ENCODE assay signal across 8 cellular contexts in genomic region chr2:8803658-8804379, GRCh38. TPM values are rescaled to one million over a fixed set of nuclear protein-coding genes. Genes with fewer than 3 reads are reported as not detected.
DNase-seq lines count a peak whose midpoint lies in the region; ATAC-seq and TF ChIP-seq lines count a peak whose summit lies in the region.

No MANE protein-coding gene starts in this region.

- intact Hi-C loops in HCT116 (cut with micrococcal nuclease): no loop called here

- no peaks in the 10 kb centered on the region for H3K79me2 ChIP-seq in HCT116 (ENCODE audit: insufficient read depth, low read length)

- TF ChIP-seq POLR2A in HCT116 (IDR thresholded peaks at IDR 0.05; ENCODE audit: borderline replicate concordance, extremely low read depth, insufficient read depth, insufficient read length): no peak
- TF ChIP-seq POLR2A in suprapubic skin (IDR thresholded peaks at IDR 0.05): no peak

- H3K36me3 ChIP-seq in HCT116 (ENCODE audit: control insufficient read depth in 1 of 2, insufficient read depth in 2 of 2, low read length in 2 of 2): no peaks in the 10 kb centered on the region
- peaks cover 33% of the 10 kb centered on the region for H3K36me3 ChIP-seq in MG63
- H3K36me3 ChIP-seq in suprapubic skin: peaks cover 57% of the 10 kb centered on the region

- H3K9me3 ChIP-seq in HCT116 (ENCODE audit: control insufficient read depth in 1 of 2, insufficient read depth in 1 of 2, low read depth in 1 of 2, low read length in 2 of 2) (no peaks in the 10 kb centered on the region), MG63 (peaks cover 5% of the 10 kb centered on the region; the same call in 1 of the 2 replicates), suprapubic skin (no peaks in the 10 kb centered on the region)

- H3K27ac ChIP-seq in HCT116 (ENCODE audit: low read depth, low read length) (peak overlapping the region; percentile 4; the same call in 1 of the 2 replicates), suprapubic skin (peak overlapping the region; percentile 16)

- POLR2A ChIA-PET in HCT116 (lab: Charles Lee): interaction anchor here (0.7 kb wide), 1 partner anchor 122 kb away, joined by 4 read pairs; the partner anchor contains the start of gene ID2

- peak overlapping the region; percentile 4; the same call in 1 of the 2 replicates for H3K9ac ChIP-seq in HCT116 (ENCODE audit: low read length)

- no peak for TF ChIP-seq EP300 in suprapubic skin (IDR thresholded peaks at IDR 0.05)

- no peak overlapping the region for H2AFZ ChIP-seq in HCT116 (ENCODE audit: low read depth, low read length, poor library complexity, severe bottlenecking)

- peaks cover 4% of the 10 kb centered on the region; the same call in 1 of the 2 replicates for H4K20me1 ChIP-seq in HCT116 (ENCODE audit: insufficient read depth)

- TF ChIP-seq CTCF in HCT116 (IDR thresholded peaks at IDR 0.05 in 2 of 3, conservative IDR thresholded peaks at IDR 0.05 in 1 of 3; ENCODE audit: borderline replicate concordance in 1 of 3, insufficient read depth in 1 of 3, low read depth in 2 of 3, low read length in 2 of 3) (peak; percentile 17 to 39 (median 34); a peak in 3 of 6 replicates), suprapubic skin (IDR thresholded peaks at IDR 0.05) (no peak)

- H3K4me1 ChIP-seq in HCT116 (ENCODE audit: control insufficient read depth in 1 of 2, insufficient read depth in 2 of 2, low read length in 2 of 2) (peaks cover 17 to 19% of the 10 kb centered on the region in 2 experiments; a peak in 3 of 4 replicates), suprapubic skin (peaks cover 4% of the 10 kb centered on the region)

- peak; percentile 100 for ATAC-seq in HCT116

- H3K9me2 ChIP-seq in HCT116 (ENCODE audit: insufficient read depth): no peaks in the 10 kb centered on the region

- TF ChIP-seq RAD21 in HCT116 (IDR thresholded peaks at IDR 0.05; ENCODE audit: low read depth): peak; percentile 59

- RAD21 ChIA-PET in HCT116 (lab: Charles Lee; ENCODE audit: low non-redundant PET in 1 of 2, low total read pairs in 2 of 2, uncharacterized antibody in 2 of 2, unreplicated experiment in 2 of 2): no interaction called here

- CTCF ChIA-PET in HCT116 (lab: Charles Lee): interaction anchor here (1.2 kb wide), 1 partner anchor 111 kb away, joined by 5 read pairs; no protein-coding TSS in a partner anchor

- no peak overlapping the region for H3K4me3 ChIP-seq in HCT116 (replicated peaks in 1 of 2; ENCODE audit: low read depth in 1 of 2, low read length in 2 of 2)
- H3K4me3 ChIP-seq in MG63: no peak overlapping the region
- H3K4me3 ChIP-seq in suprapubic skin: no peak overlapping the region

- 65% methylated on average over 3 of the region's 3 CpGs for WGBS in suprapubic skin

- peak; percentile 67 for DNase-seq in activated CD4-positive, alpha-beta T cell treated with anti-CD3 and anti-CD28 coated beads for 48 hours
- no peak for DNase-seq in activated CD4-positive, alpha-beta T cell treated with anti-CD3 and anti-CD28 coated beads, Interleukin-2, amount 50 U/mL, for 1 hour
- DNase-seq in HCT116 (ENCODE audit: low read depth, low spot score): peak; percentile 91
- DNase-seq in MG63: peak; percentile 52
- DNase-seq in activated T-helper 9 cell treated with anti-CD3 and anti-CD28 coated beads, Interleukin-2, amount 50 U/mL, for 16 hours (ENCODE audit: low read depth): peak; percentile 2
- peak; percentile 20 for DNase-seq in iPS-NIHi7 (ENCODE audit: extremely low spot score)
- no peak for DNase-seq in suprapubic skin (ENCODE audit: low spot score in 2 of 2)
- DNase-seq in NK-92 (lab: John Stamatoyannopoulos, UW; ENCODE audit: unreplicated experiment): no peak

- peak overlapping the region; percentile 46 for H3K4me2 ChIP-seq in HCT116 (ENCODE audit: low read length)

- BruUV-seq in HCT116 (replicated peaks; lab: Mats Ljungman, UMichigan): no TSS peak

- H3K27me3 ChIP-seq in HCT116 (ENCODE audit: insufficient read depth, low read length): no peaks in the 10 kb centered on the region
- H3K27me3 ChIP-seq in MG63: no peaks in the 10 kb centered on the region
- no peaks in the 10 kb centered on the region for H3K27me3 ChIP-seq in suprapubic skin

TF ChIP-seq in HCT116, 20 proteins besides CTCF, POLR2A, EP300 and RAD21:
- no peak for TF ChIP-seq EZH2phosphoT487 (IDR thresholded peaks at IDR 0.05; ENCODE audit: borderline replicate concordance)
- no peak for TF ChIP-seq TCF7L2 (IDR thresholded peaks at IDR 0.05; ENCODE audit: borderline replicate concordance, extremely low read depth, insufficient read depth, insufficient read length)
- TF ChIP-seq, protein P1, sequence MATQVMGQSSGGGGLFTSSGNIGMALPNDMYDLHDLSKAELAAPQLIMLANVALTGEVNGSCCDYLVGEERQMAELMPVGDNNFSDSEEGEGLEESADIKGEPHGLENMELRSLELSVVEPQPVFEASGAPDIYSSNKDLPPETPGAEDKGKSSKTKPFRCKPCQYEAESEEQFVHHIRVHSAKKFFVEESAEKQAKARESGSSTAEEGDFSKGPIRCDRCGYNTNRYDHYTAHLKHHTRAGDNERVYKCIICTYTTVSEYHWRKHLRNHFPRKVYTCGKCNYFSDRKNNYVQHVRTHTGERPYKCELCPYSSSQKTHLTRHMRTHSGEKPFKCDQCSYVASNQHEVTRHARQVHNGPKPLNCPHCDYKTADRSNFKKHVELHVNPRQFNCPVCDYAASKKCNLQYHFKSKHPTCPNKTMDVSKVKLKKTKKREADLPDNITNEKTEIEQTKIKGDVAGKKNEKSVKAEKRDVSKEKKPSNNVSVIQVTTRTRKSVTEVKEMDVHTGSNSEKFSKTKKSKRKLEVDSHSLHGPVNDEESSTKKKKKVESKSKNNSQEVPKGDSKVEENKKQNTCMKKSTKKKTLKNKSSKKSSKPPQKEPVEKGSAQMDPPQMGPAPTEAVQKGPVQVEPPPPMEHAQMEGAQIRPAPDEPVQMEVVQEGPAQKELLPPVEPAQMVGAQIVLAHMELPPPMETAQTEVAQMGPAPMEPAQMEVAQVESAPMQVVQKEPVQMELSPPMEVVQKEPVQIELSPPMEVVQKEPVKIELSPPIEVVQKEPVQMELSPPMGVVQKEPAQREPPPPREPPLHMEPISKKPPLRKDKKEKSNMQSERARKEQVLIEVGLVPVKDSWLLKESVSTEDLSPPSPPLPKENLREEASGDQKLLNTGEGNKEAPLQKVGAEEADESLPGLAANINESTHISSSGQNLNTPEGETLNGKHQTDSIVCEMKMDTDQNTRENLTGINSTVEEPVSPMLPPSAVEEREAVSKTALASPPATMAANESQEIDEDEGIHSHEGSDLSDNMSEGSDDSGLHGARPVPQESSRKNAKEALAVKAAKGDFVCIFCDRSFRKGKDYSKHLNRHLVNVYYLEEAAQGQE (IDR thresholded peaks at IDR 0.05; ENCODE audit: low read depth): no peak
- peak; percentile 86 for TF ChIP-seq JUND (IDR thresholded peaks at IDR 0.05)
- peak; percentile 91 for TF ChIP-seq CBX3 (IDR thresholded peaks at IDR 0.05; ENCODE audit: low read depth)
- TF ChIP-seq YY1 (IDR thresholded peaks at IDR 0.05; ENCODE audit: extremely low read depth, insufficient replicate concordance, low read depth, low read length): no peak
- TF ChIP-seq CEBPB (IDR thresholded peaks at IDR 0.05; ENCODE audit: low read depth): peak; percentile 69
- TF ChIP-seq, protein P2, sequence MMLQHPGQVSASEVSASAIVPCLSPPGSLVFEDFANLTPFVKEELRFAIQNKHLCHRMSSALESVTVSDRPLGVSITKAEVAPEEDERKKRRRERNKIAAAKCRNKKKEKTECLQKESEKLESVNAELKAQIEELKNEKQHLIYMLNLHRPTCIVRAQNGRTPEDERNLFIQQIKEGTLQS (IDR thresholded peaks at IDR 0.05): 0 out of 2 replicates have a peak, but pooled peaks have one; percentile 23
- TF ChIP-seq SP1 (IDR thresholded peaks at IDR 0.05; ENCODE audit: low read depth): peak; percentile 78; the same call in 1 of the 2 replicates
- 0 out of 2 replicates have a peak, but pooled peaks have one; percentile 30 for TF ChIP-seq EGR1 (IDR thresholded peaks at IDR 0.05; ENCODE audit: low read depth)
- no peak for TF ChIP-seq EZH2 (IDR thresholded peaks at IDR 0.05)
- no peak for TF ChIP-seq ZNF274 (IDR thresholded peaks at IDR 0.05; ENCODE audit: low read depth, low read length)
- TF ChIP-seq ZFX (IDR thresholded peaks at IDR 0.05): no peak
- TF ChIP-seq FOSL1 (IDR thresholded peaks at IDR 0.05; ENCODE audit: low read depth): peak; percentile 82
- TF ChIP-seq, protein P3, sequence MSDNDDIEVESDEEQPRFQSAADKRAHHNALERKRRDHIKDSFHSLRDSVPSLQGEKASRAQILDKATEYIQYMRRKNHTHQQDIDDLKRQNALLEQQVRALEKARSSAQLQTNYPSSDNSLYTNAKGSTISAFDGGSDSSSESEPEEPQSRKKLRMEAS (IDR thresholded peaks at IDR 0.05): peak; percentile 62
- no peak; the same call in 1 of the 2 replicates for TF ChIP-seq ELF1 (IDR thresholded peaks at IDR 0.05; ENCODE audit: borderline replicate concordance, low read depth)
- TF ChIP-seq, protein P4, sequence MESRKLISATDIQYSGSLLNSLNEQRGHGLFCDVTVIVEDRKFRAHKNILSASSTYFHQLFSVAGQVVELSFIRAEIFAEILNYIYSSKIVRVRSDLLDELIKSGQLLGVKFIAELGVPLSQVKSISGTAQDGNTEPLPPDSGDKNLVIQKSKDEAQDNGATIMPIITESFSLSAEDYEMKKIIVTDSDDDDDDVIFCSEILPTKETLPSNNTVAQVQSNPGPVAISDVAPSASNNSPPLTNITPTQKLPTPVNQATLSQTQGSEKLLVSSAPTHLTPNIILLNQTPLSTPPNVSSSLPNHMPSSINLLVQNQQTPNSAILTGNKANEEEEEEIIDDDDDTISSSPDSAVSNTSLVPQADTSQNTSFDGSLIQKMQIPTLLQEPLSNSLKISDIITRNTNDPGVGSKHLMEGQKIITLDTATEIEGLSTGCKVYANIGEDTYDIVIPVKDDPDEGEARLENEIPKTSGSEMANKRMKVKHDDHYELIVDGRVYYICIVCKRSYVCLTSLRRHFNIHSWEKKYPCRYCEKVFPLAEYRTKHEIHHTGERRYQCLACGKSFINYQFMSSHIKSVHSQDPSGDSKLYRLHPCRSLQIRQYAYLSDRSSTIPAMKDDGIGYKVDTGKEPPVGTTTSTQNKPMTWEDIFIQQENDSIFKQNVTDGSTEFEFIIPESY (IDR thresholded peaks at IDR 0.05; ENCODE audit: extremely low read depth, insufficient replicate concordance, low read length): no peak
- peak; percentile 32; the same call in 1 of the 2 replicates for TF ChIP-seq SRF (IDR thresholded peaks at IDR 0.05; ENCODE audit: low read depth)
- peak; percentile 52 for TF ChIP-seq POLR2AphosphoS5 (IDR thresholded peaks at IDR 0.05; ENCODE audit: low read depth, low read length)
- peak; percentile 84 for TF ChIP-seq SIN3A (IDR thresholded peaks at IDR 0.05; ENCODE audit: low read depth)
TF ChIP-seq in HCT116: peak in this region for 11.

RNA-seq across cellular contexts. Expression of gene KIDINS220, which starts 33.6 kb away (rescaled TPM):
- total RNA-seq in HCT116 (2021; ENCODE audit: unreplicated experiment): 20.1 TPM
- polyA plus RNA-seq in HCT116 (2012): 9.8 and 10.1 TPM in 2 replicates
- 12.2 and 16.9 TPM in 2 replicates for total RNA-seq in MG63 (2014; rRNA removed; shearing (Covaris generic); ENCODE audit: low replicate concordance)
- 100 to 1,000 TPM in 1 of 4 donors, 10 to 100 TPM in 3; 44.7 to 100 (median 53.5) TPM for total RNA-seq in suprapubic skin

Comparison
In these comparisons a context has a peak if more than half of its experiments do, and no peak if none do; other contexts are left out.
1. DNase-seq: peak in activated CD4-positive, alpha-beta T cell treated with anti-CD3 and anti-CD28 coated beads for 48 hours (single experiment), HCT116 (single experiment), MG63 (single experiment), activated T-helper 9 cell treated with anti-CD3 and anti-CD28 coated beads, Interleukin-2, amount 50 U/mL, for 16 hours (single experiment) and iPS-NIHi7 (single experiment); none in activated CD4-positive, alpha-beta T cell treated with anti-CD3 and anti-CD28 coated beads, Interleukin-2, amount 50 U/mL, for 1 hour (single experiment), suprapubic skin (0 of 2) and NK-92 (single experiment).
2. CTCF ChIP-seq: peak in HCT116 (3 of 3); none in suprapubic skin (0 of 2).